Comparison of ENCODE assay signal across 8 cellular contexts in the genomic region with DNA sequence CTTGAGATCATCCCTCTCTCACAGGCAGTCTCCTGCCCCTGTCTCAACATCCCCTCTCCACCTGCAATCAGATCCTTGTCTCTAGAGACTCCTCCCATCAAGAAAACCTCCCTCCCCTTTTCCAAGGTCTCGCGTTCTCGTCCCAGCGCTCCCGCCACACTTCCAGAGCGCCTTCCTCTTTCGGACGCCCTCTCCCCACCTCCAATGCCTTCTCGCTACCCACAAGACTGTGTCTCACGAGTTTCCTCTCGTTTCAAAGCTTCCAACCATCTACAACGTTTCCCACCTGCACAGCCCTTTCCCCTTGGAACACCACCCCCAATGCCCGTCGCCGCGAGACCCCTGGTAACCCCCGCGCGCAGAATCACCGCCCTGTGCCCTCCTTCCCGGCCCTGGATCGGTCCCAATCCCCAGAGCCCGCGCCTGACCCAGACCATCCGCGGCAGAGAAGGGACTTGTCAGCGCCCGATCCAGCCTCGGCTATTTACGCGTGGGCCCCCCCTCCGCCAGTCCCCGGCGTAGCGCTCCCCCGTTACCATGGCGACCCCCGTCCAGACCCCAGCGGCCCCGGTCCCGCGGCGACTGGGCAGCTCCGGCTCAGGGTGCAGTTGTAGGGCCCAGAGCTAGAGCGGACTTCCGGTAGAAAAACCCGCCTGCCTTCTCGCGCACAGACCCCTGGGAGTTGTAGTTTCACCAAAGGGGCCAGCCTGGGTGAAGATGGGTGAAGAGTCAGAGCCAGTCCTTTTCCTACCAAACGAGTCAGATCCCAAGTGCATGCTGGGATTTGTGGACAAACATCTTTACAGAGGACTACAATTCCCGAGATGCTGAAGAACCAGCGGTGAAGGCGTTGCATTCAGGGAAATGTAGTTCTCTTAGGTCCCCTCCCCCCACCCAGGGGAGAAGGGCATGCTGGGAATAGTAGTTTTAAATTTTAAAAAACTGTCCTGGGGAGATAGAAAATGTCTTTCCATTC. TPM values are rescaled to one million over a fixed set of nuclear protein-coding genes. Genes with fewer than 3 reads are reported as not detected.
DNase-seq lines count a peak whose midpoint lies in the region; ATAC-seq and TF ChIP-seq lines count a peak whose summit lies in the region.

Gene AP2S1 (minus strand): TSS at position 619 of the 976 bp plus-strand sequence. CDS start 80 bp downstream, at position 539.

- H3K27ac ChIP-seq in ascending aorta (peak within 1 kb of the TSS; percentile 85 to 89), right cardiac atrium (ENCODE audit: low read length) (peak within 1 kb of the TSS; percentile 78), uterus (peak within 1 kb of the TSS; percentile 70 to 87)

- peak within 1 kb of the TSS; percentile 86 for H3K27ac Mint-ChIP-seq in T-helper 2 cell treated with Interferon-gamma antibody and Interleukin-4, amounts not matched to agents 5 μg/mL and 100 μg/mL, for 36 hours

- under 1% methylated on average over 53 of the region's 53 CpGs for WGBS in right cardiac atrium

- H3K9me3 Mint-ChIP-seq in T-helper 2 cell treated with Interferon-gamma antibody and Interleukin-4, amounts not matched to agents 5 μg/mL and 100 μg/mL, for 36 hours, result no peaks in the 10 kb centered on the region

- DNase-seq in NCI-H1930 (lab: John Stamatoyannopoulos, UW) (peak; percentile 99 to 100), ascending aorta (ENCODE audit: low spot score in 2 of 2) (peak; percentile 94 to 99), right cardiac atrium (peak; percentile 95 to 97 (median 96)), pulmonary artery endothelial cell (ENCODE audit: low read depth, low spot score) (peak; percentile 97), uterus (peak; percentile 98)
- peak; percentile 95 for DNase-seq in T-helper 2 cell treated with Interferon-gamma antibody and Interleukin-4, amounts not matched to agents 5 μg/mL and 100 μg/mL, for 36 hours (ENCODE audit: low spot score)

- H3K27me3 Mint-ChIP-seq in T-helper 2 cell treated with Interferon-gamma antibody and Interleukin-4, amounts not matched to agents 5 μg/mL and 100 μg/mL, for 36 hours (ENCODE audit: low read depth), result peaks cover 3% of the 10 kb centered on the region

- TF ChIP-seq CTCF in ascending aorta (IDR thresholded peaks at IDR 0.05), result no peak
- TF ChIP-seq CTCF in uterus (IDR thresholded peaks at IDR 0.05), result peak in 1 of 4 experiments; percentile 13

- peak; percentile 89 for ATAC-seq in GM18502 (IDR thresholded peaks at IDR 0.05; ENCODE audit: poor library complexity, unreplicated experiment)
- ATAC-seq in HG02970 (IDR thresholded peaks at IDR 0.05; ENCODE audit: low FRiP score, unreplicated experiment), result peak; percentile 88
- peak; percentile 94 to 96 for ATAC-seq in right cardiac atrium

- H3K36me3 Mint-ChIP-seq in T-helper 2 cell treated with Interferon-gamma antibody and Interleukin-4, amounts not matched to agents 5 μg/mL and 100 μg/mL, for 36 hours (ENCODE audit: low read depth), result peaks cover 11% of the 10 kb centered on the region

- H3K4me3 ChIP-seq in ascending aorta, result peak within 1 kb of the TSS; percentile 81 to 93
- H3K4me3 ChIP-seq in right cardiac atrium (ENCODE audit: low read length), result peak within 1 kb of the TSS; percentile 82
- H3K4me3 ChIP-seq in uterus, result peak within 1 kb of the TSS; percentile 73 to 92

- H3K4me1 Mint-ChIP-seq in T-helper 2 cell treated with Interferon-gamma antibody and Interleukin-4, amounts not matched to agents 5 μg/mL and 100 μg/mL, for 36 hours (ENCODE audit: low read depth), result peaks cover 20% of the 10 kb centered on the region

- intact Hi-C loops in ascending aorta (cut with DNase I) (loop anchor here (2.0 to 5.0 kb wide), 3 partner anchors 198 to 392 kb away; partner anchors contain the start of genes CALM3 and TMEM160), right cardiac atrium (cut with DNase I) (no loop called here), uterus (cut with DNase I; ENCODE audit: low total_unique reads) (no loop called here)

- H3K9me3 ChIP-seq in ascending aorta, result no peaks in the 10 kb centered on the region
- no peaks in the 10 kb centered on the region for H3K9me3 ChIP-seq in right cardiac atrium (ENCODE audit: control insufficient read depth, low read length)
- no peaks in the 10 kb centered on the region for H3K9me3 ChIP-seq in uterus

- H3K36me3 ChIP-seq in ascending aorta (peaks cover 0 to 5% of the 10 kb centered on the region in 2 donors), uterus (no peaks in the 10 kb centered on the region)

- TF ChIP-seq POLR2A in uterus (IDR thresholded peaks at IDR 0.05), result peak; percentile 38 to 73

- H3K4me3 Mint-ChIP-seq in T-helper 2 cell treated with Interferon-gamma antibody and Interleukin-4, amounts not matched to agents 5 μg/mL and 100 μg/mL, for 36 hours, result peak within 1 kb of the TSS; percentile 97

- H3K27me3 ChIP-seq in ascending aorta (no peaks in the 10 kb centered on the region), right cardiac atrium (ENCODE audit: control insufficient read depth, insufficient read depth) (no peaks in the 10 kb centered on the region), uterus (no peaks in the 10 kb centered on the region)

- H3K4me1 ChIP-seq in ascending aorta, result peaks cover 5 to 16% of the 10 kb centered on the region in 2 donors
- H3K4me1 ChIP-seq in right cardiac atrium (ENCODE audit: control insufficient read depth, insufficient read depth, low read length), result peaks cover 3% of the 10 kb centered on the region
- H3K4me1 ChIP-seq in uterus, result peaks cover 0 to 4% of the 10 kb centered on the region in 2 donors

RNA-seq across cellular contexts. Expression of gene AP2S1, which starts in this region (rescaled TPM):
- total RNA-seq in ascending aorta (96.6 TPM), right cardiac atrium (100 to 1,000 TPM in 1 of 4 donors, 10 to 100 TPM in 3; 83.0 to 102 (median 93.9) TPM), pulmonary artery endothelial cell (149 and 203 TPM in 2 replicates), uterus (10 to 100 TPM in 3 of 4 donors, 1 to 10 TPM in 1; 3.8 to 59.1 (median 45.1) TPM)
- 90.5 TPM for polyA plus RNA-seq in right cardiac atrium

Comparison
In these comparisons a context has a peak if more than half of its experiments do, and no peak if none do; other contexts are left out.
1. Peak in every context shown above with its lines: DNase-seq, ATAC-seq, H3K4me3 ChIP-seq and H3K27ac ChIP-seq.